ENCODE assay signal across 1 cellular context in the genomic region with DNA sequence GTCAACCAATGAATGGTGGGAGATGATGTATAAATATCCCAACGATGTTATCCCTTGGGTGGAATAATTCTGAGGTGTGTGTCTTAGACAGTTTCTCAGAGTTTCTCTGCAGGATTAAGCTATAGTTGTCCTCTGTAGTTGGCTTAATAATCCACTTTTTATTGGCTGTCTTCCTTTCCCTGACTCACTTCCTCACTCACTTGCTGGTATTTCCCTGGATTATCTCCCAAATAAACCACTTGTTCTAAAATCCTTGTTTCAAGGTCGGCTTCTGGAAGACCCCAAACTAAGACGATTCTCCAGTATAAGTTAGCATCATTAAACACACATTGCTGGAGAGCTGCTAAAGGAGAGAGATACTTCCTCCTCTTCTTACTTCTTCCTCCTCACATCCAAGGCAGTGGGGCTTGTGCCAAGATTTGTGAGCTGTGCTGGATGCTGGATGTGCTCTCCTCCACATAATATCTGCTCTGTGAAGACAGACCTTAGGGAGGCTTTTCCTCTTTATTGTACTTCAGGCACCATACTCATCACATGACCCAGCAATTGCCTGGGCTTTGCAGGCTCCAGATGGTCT.
TF ChIP-seq lines count a peak whose summit lies in the region.

No MANE protein-coding gene starts in this region.

TF ChIP-seq in IMR-90, 13 proteins besides CTCF, POLR2A, EP300 and RAD21 (continued from another document):
- no peak for TF ChIP-seq CEBPB (IDR thresholded peaks at IDR 0.05; ENCODE audit: low read depth, low read length)
